Comparison of ENCODE assay signal across 12 cellular contexts in the genomic region with DNA sequence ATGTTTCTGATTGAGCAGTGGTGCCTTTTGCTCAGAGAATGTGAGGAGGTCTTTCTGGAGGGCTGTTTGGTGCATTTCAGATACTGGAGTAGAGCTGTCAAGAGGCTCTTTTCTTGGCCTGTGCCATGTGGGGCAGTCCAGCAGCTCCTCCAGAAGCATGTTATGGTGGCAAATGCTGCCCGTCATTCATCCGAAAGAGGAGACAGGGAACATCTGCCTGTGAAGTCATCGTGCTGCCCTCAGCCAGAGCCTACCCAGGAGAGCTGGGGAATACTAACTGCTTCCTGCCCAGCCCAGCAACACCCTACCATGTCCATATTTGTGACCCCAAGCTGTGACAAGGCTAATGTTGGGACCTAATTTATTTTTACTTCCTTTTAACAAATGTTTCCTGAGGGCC.
DNase-seq lines count a peak whose midpoint lies in the region; ATAC-seq and TF ChIP-seq lines count a peak whose summit lies in the region.
"Had no signal": no experiment of that assay in that cellular context is flagged by ENCODE, and none has a peak within 500 bp of the region (broad histone marks: within the 10 kb centered on the region; RNA-seq: fewer than 3 reads in every experiment).

No MANE protein-coding gene starts in this region.

- H3K4me2 ChIP-seq in HCT116 (ENCODE audit: low read length) (peak overlapping the region; percentile 84), OCI-LY7 (ENCODE audit: low read length) (peak overlapping the region; percentile 76)

- ATAC-seq in HCT116, result 0 out of 2 replicates have a peak, but pooled peaks have one; percentile 3
- peak; percentile 15 to 44 (median 28) for ATAC-seq in psoas muscle
- ATAC-seq in GM19452 (IDR thresholded peaks at IDR 0.05; ENCODE audit: unreplicated experiment), result no peak
- no peak for ATAC-seq in HG03439 (IDR thresholded peaks at IDR 0.05; ENCODE audit: unreplicated experiment)
- no peak for ATAC-seq in HG02642 (IDR thresholded peaks at IDR 0.05; ENCODE audit: poor library complexity, unreplicated experiment)

- POLR2A ChIA-PET in HCT116 (lab: Charles Lee), result interaction anchor here (1.6 kb wide), 1 partner anchor 9 kb away, joined by 5 read pairs; no protein-coding TSS in a partner anchor
- POLR2A ChIA-PET in OCI-LY7 (lab: Charles Lee), result interaction anchor here (0.6 to 1.4 kb wide), 9 partner anchors 9 to 686 kb away, joined by 3 to 6 read pairs (median 4); no protein-coding TSS in a partner anchor

- RAD21 ChIA-PET in HCT116 (lab: Charles Lee; ENCODE audit: low non-redundant PET in 1 of 2, low total read pairs in 2 of 2, uncharacterized antibody in 2 of 2, unreplicated experiment in 2 of 2), result no interaction called here

- H3K27me3 ChIP-seq in HCT116 (ENCODE audit: insufficient read depth, low read length) (peaks cover 2% of the 10 kb centered on the region; the same call in 1 of the 2 replicates), iPS-15b (ENCODE audit: control insufficient read depth, insufficient read depth, low read length) (no peaks in the 10 kb centered on the region), psoas muscle (ENCODE audit: insufficient read depth in 3 of 3, low read length in 2 of 3) (no peaks in the 10 kb centered on the region)
- H3K27me3 ChIP-seq: thyroid gland had no signal

- BruUV-seq in HCT116 (replicated peaks; lab: Mats Ljungman, UMichigan) (TSS peak; percentile 96), OCI-LY7 (replicated peaks; lab: Mats Ljungman, UMichigan) (TSS peak; percentile 90)

- H3K79me2 ChIP-seq in HCT116 (ENCODE audit: insufficient read depth, low read length), result no peaks in the 10 kb centered on the region
- H3K79me2 ChIP-seq in OCI-LY7 (ENCODE audit: insufficient read depth, low read depth, low read length), result no peaks in the 10 kb centered on the region

- H3K9me2 ChIP-seq in HCT116 (ENCODE audit: insufficient read depth) (no peaks in the 10 kb centered on the region), OCI-LY7 (ENCODE audit: insufficient read depth, low read length) (no peaks in the 10 kb centered on the region)

- H3K36me3 ChIP-seq in HCT116 (ENCODE audit: control insufficient read depth in 1 of 2, insufficient read depth in 2 of 2, low read length in 2 of 2) (no peaks in the 10 kb centered on the region), OCI-LY7 (ENCODE audit: insufficient read depth, low read length) (no peaks in the 10 kb centered on the region), iPS-15b (ENCODE audit: control insufficient read depth, insufficient read depth, low read length) (no peaks in the 10 kb centered on the region), psoas muscle (ENCODE audit: insufficient read depth in 1 of 2, low read depth in 1 of 2) (no peaks in the 10 kb centered on the region)
- H3K36me3 ChIP-seq: pancreas, thyroid gland had no signal

- no peaks in the 10 kb centered on the region for H4K20me1 ChIP-seq in HCT116 (ENCODE audit: insufficient read depth)
- H4K20me1 ChIP-seq in OCI-LY7 (ENCODE audit: insufficient read depth, low read length), result no peaks in the 10 kb centered on the region

- no peak for TF ChIP-seq CTCF in HCT116 (IDR thresholded peaks at IDR 0.05 in 2 of 3, conservative IDR thresholded peaks at IDR 0.05 in 1 of 3; ENCODE audit: borderline replicate concordance in 1 of 3, insufficient read depth in 1 of 3, low read depth in 2 of 3, low read length in 2 of 3)
- no peak for TF ChIP-seq CTCF in OCI-LY7 (conservative IDR thresholded peaks at IDR 0.05; ENCODE audit: low read length)
- TF ChIP-seq CTCF in psoas muscle (IDR thresholded peaks at IDR 0.05), result no peak

- DNase-seq in HCT116 (ENCODE audit: low read depth, low spot score) (no peak), OCI-LY7 (ENCODE audit: low spot score) (no peak), psoas muscle (peak in 1 of 2 donors; percentile 76), HT-29 (ENCODE audit: low spot score) (no peak)
- DNase-seq: activated CD8-positive, alpha-beta memory T cell treated with anti-CD3 and anti-CD28 coated beads for 24 hours; effector memory CD4-positive, alpha-beta T cell; thyroid gland had no signal

- H3K4me1 ChIP-seq in HCT116 (ENCODE audit: control insufficient read depth in 1 of 2, insufficient read depth in 2 of 2, low read length in 2 of 2) (peaks cover 4 to 31% of the 10 kb centered on the region in 2 experiments; a peak in 3 of 4 replicates), OCI-LY7 (ENCODE audit: insufficient read depth, low read length, poor library complexity, severe bottlenecking) (peaks cover 13% of the 10 kb centered on the region), iPS-15b (ENCODE audit: control insufficient read depth, insufficient read depth, low read length) (peaks cover 3% of the 10 kb centered on the region), psoas muscle (peaks cover 23% of the 10 kb centered on the region)
- H3K4me1 ChIP-seq: pancreas, thyroid gland had no signal

- TF ChIP-seq POLR2A in HCT116 (IDR thresholded peaks at IDR 0.05; ENCODE audit: borderline replicate concordance, extremely low read depth, insufficient read depth, insufficient read length), result no peak

- H3K9me3 ChIP-seq in HCT116 (ENCODE audit: control insufficient read depth in 1 of 2, insufficient read depth in 1 of 2, low read depth in 1 of 2, low read length in 2 of 2), result no peaks in the 10 kb centered on the region
- no peaks in the 10 kb centered on the region for H3K9me3 ChIP-seq in OCI-LY7 (ENCODE audit: low read length)
- no peaks in the 10 kb centered on the region for H3K9me3 ChIP-seq in iPS-15b (ENCODE audit: control insufficient read depth, insufficient read depth, low read length)
- H3K9me3 ChIP-seq in psoas muscle, result no peaks in the 10 kb centered on the region
- H3K9me3 ChIP-seq: pancreas, thyroid gland had no signal

- WGBS in psoas muscle, 3 donors, result 21 to 38% (median 24%) methylated on average over 3 of the region's 3 CpGs

- peak overlapping the region; percentile 55; the same call in 1 of the 2 replicates for H3K9ac ChIP-seq in HCT116 (ENCODE audit: low read length)
- no peak overlapping the region for H3K9ac ChIP-seq in iPS-15b (ENCODE audit: low read depth, low read length)

- intact Hi-C loops in HCT116 (cut with micrococcal nuclease) (no loop called here), OCI-LY7 (cut with micrococcal nuclease; ENCODE audit: unreplicated experiment) (loop anchor here (10.0 kb wide), 1 partner anchor 1295 kb away; no protein-coding TSS in a partner anchor), psoas muscle (cut with DNase I) (loop anchor here in 1 of 2 donors (2.0 to 5.0 kb wide), 2 partner anchors 72 to 115 kb away; no protein-coding TSS in a partner anchor)

- no peak overlapping the region for H2AFZ ChIP-seq in HCT116 (ENCODE audit: low read depth, low read length, poor library complexity, severe bottlenecking)
- H2AFZ ChIP-seq in OCI-LY7 (ENCODE audit: low read length), result peak overlapping the region; percentile 91

- H3K27ac ChIP-seq in HCT116 (ENCODE audit: low read depth, low read length) (peak overlapping the region; percentile 43), OCI-LY7 (ENCODE audit: low read depth, low read length, poor library complexity, severe bottlenecking) (peak overlapping the region; percentile 17), psoas muscle (peak overlapping the region; percentile 97)
- H3K27ac ChIP-seq: pancreas, thyroid gland had no signal

- H3K4me3 ChIP-seq in HCT116 (replicated peaks in 1 of 2; ENCODE audit: low read depth in 1 of 2, low read length in 2 of 2) (peak overlapping the region; percentile 49 to 60), OCI-LY7 (ENCODE audit: low read depth, low read length, poor library complexity, severe bottlenecking) (peak overlapping the region; percentile 67), iPS-15b (ENCODE audit: low read depth, low read length) (peak overlapping the region; percentile 38), psoas muscle (no peak overlapping the region)
- H3K4me3 ChIP-seq: pancreas, thyroid gland had no signal

- TF ChIP-seq RAD21 in HCT116 (IDR thresholded peaks at IDR 0.05; ENCODE audit: low read depth), result no peak

- CTCF ChIA-PET in HCT116 (lab: Charles Lee), result no interaction called here
- CTCF ChIA-PET in OCI-LY7 (lab: Charles Lee; ENCODE audit: unreplicated experiment), result no interaction called here

TF ChIP-seq in HCT116, 20 proteins besides CTCF, POLR2A, EP300 and RAD21:
- TF ChIP-seq EGR1 (IDR thresholded peaks at IDR 0.05; ENCODE audit: low read depth) (no peak), JUND (IDR thresholded peaks at IDR 0.05) (no peak)
- TF ChIP-seq, protein P1, sequence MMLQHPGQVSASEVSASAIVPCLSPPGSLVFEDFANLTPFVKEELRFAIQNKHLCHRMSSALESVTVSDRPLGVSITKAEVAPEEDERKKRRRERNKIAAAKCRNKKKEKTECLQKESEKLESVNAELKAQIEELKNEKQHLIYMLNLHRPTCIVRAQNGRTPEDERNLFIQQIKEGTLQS (IDR thresholded peaks at IDR 0.05), result no peak
TF ChIP-seq in HCT116: peak in this region for 0.

Comparison
In these comparisons a context has a peak if more than half of its experiments do, and no peak if none do; other contexts are left out.
1. ATAC-seq: peak in HCT116 (single experiment) and psoas muscle (4 of 4); none in GM19452 (single experiment), HG03439 (single experiment) and HG02642 (single experiment).
2. H3K27ac ChIP-seq: peak in every context shown above with its lines; median percentile 97 in psoas muscle; 43 in HCT116; 17 in OCI-LY7.